In the genomic region with DNA sequence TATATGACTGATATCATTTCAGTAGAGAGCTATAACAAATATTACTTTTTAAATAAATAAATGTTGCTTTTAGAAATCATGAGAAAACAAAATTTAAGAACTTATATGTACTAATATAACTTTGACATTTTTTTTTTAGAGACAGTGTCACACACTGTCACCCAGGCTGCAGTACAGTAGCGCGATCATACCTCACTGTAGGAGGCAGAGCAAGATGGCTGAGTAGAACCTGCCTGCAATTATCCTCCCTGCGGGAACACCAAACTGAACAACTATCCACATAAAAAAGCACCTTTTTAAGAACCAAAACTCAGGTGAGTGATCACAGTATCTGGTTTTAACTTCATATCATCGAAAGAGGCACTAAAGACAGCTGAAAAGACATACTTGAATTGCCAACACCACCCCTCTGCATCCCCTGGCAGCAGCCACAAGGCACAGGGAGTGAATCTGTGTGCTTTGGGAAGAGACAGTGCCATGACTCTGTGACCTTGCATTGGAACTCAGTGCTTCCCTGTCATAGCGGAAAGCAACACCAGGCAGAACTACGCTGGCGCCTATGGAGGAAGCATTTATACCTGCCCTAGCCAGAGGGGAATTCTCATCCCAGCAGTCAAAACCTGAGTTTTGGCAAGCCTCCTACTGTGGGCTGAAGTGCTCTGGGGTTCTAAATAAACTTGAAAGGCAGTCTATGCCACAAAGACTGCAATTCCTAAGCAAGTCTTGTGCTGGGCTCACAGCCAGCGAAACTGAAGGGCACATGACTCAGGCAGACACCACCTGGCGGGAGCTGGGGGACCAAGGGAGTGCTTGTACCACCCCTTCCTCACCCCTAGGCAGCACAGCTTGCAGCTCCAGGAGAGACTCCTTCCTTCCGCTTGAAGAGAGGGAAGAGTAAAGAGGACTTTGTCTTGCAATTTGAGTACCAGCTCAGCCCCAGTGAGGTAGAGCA, we compare ENCODE assay signal across 1 cellular context.
TF ChIP-seq lines count a peak whose summit lies in the region.

No MANE protein-coding gene starts in this region.

TF ChIP-seq in H1, 55 proteins besides CTCF, POLR2A, EP300 and RAD21 (continued from another document):
- TF ChIP-seq, protein P1, sequence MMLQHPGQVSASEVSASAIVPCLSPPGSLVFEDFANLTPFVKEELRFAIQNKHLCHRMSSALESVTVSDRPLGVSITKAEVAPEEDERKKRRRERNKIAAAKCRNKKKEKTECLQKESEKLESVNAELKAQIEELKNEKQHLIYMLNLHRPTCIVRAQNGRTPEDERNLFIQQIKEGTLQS (IDR thresholded peaks at IDR 0.05; ENCODE audit: insufficient read depth, low read depth, low read length): no peak
- TF ChIP-seq HDAC2 (IDR thresholded peaks at IDR 0.05; ENCODE audit: borderline replicate concordance in 1 of 2, low read depth in 2 of 2, low read length in 2 of 2): no peak
- no peak for TF ChIP-seq KDM5A (IDR thresholded peaks at IDR 0.05; ENCODE audit: low read length)
- TF ChIP-seq EZH2 (IDR thresholded peaks at IDR 0.05; ENCODE audit: low read depth, low read length, severe bottlenecking): no peak
